1 cellular context compared by ENCODE assay signal in genomic region chr12:46357438-46358324, GRCh38.
A peak's percentile ranks its signal among the peaks of the same experiment; 100 is the strongest.
TF ChIP-seq lines count a peak whose summit lies in the region.

No MANE protein-coding gene starts in this region.

TF ChIP-seq in HepG2, 621 proteins besides CTCF, POLR2A, EP300 and RAD21 (continued from another document and continues in another):
- TF ChIP-seq MLXIP (CRISPR knock-in tag; IDR thresholded peaks at IDR 0.05; ENCODE audit: borderline replicate concordance) = no peak; the same call in 1 of the 2 replicates
- TF ChIP-seq KDM4B (CRISPR knock-in tag; IDR thresholded peaks at IDR 0.05) = peak; percentile 89
- 0 out of 2 replicates have a peak, but pooled peaks have one; percentile 38 for TF ChIP-seq XBP1 (CRISPR knock-in tag; IDR thresholded peaks at IDR 0.05)
- peak; percentile 28; the same call in 1 of the 2 replicates for TF ChIP-seq FOSL2 (CRISPR knock-in tag; IDR thresholded peaks at IDR 0.05)
- no peak for TF ChIP-seq GPN1 (CRISPR knock-in tag; IDR thresholded peaks at IDR 0.05; ENCODE audit: borderline replicate concordance)
- TF ChIP-seq CENPBD1 (CRISPR knock-in tag; IDR thresholded peaks at IDR 0.05; ENCODE audit: borderline replicate concordance, low read depth) = peak; percentile 60; the same call in 1 of the 2 replicates
- TF ChIP-seq TGIF2 (CRISPR knock-in tag; IDR thresholded peaks at IDR 0.05) = no peak
- TF ChIP-seq ZNF547 (CRISPR knock-in tag; IDR thresholded peaks at IDR 0.05) = peak; percentile 75; the same call in 1 of the 2 replicates
- TF ChIP-seq ZNF567 (CRISPR knock-in tag; IDR thresholded peaks at IDR 0.05; ENCODE audit: borderline replicate concordance) = 0 out of 2 replicates have a peak, but pooled peaks have one; percentile 37
- TF ChIP-seq HOMEZ (CRISPR knock-in tag; IDR thresholded peaks at IDR 0.05; ENCODE audit: low read depth) = no peak
- peak; percentile 76; the same call in 1 of the 2 replicates for TF ChIP-seq POGK (CRISPR knock-in tag; conservative IDR thresholded peaks at IDR 0.05)
- peak; percentile 23 for TF ChIP-seq PRDM15 (CRISPR knock-in tag; IDR thresholded peaks at IDR 0.05)
- no peak for TF ChIP-seq ZNF414 (CRISPR knock-in tag; IDR thresholded peaks at IDR 0.05)
- TF ChIP-seq ZNF777 (CRISPR knock-in tag; IDR thresholded peaks at IDR 0.05) = no peak; the same call in 1 of the 2 replicates
- TF ChIP-seq RXRB (CRISPR knock-in tag; IDR thresholded peaks at IDR 0.05; ENCODE audit: borderline replicate concordance) = peak; percentile 19
- no peak for TF ChIP-seq ZNF207 (IDR thresholded peaks at IDR 0.05; ENCODE audit: borderline replicate concordance)
- TF ChIP-seq ZSCAN9 (CRISPR knock-in tag; IDR thresholded peaks at IDR 0.05; ENCODE audit: borderline replicate concordance) = peak; percentile 79
- TF ChIP-seq ZBTB25 (CRISPR knock-in tag; IDR thresholded peaks at IDR 0.05) = peak; percentile 82
- TF ChIP-seq ATF2 (CRISPR knock-in tag; IDR thresholded peaks at IDR 0.05) = no peak; the same call in 1 of the 2 replicates
- TF ChIP-seq ZNF878 (CRISPR knock-in tag; IDR thresholded peaks at IDR 0.05) = peak; percentile 88
- TF ChIP-seq ZSCAN12 (CRISPR knock-in tag; IDR thresholded peaks at IDR 0.05) = 0 out of 2 replicates have a peak, but pooled peaks have one; percentile 46
- TF ChIP-seq NRL (CRISPR knock-in tag; IDR thresholded peaks at IDR 0.05; ENCODE audit: borderline replicate concordance) = no peak
- no peak for TF ChIP-seq ZNF18 (CRISPR knock-in tag; IDR thresholded peaks at IDR 0.05; ENCODE audit: insufficient replicate concordance)
- TF ChIP-seq TAF1 (CRISPR knock-in tag; IDR thresholded peaks at IDR 0.05) = no peak; the same call in 1 of the 2 replicates
- TF ChIP-seq AFF4 (CRISPR knock-in tag; IDR thresholded peaks at IDR 0.05) = peak; percentile 98
- TF ChIP-seq FOXO4 (CRISPR knock-in tag; conservative IDR thresholded peaks at IDR 0.05) = no peak
- no peak for TF ChIP-seq ZNF720 (CRISPR knock-in tag; IDR thresholded peaks at IDR 0.05)
- TF ChIP-seq ZNF781 (CRISPR knock-in tag; IDR thresholded peaks at IDR 0.05; ENCODE audit: borderline replicate concordance, not compliant biosample characterization) = peak; percentile 91
- peak; percentile 65 for TF ChIP-seq FOXA3 (CRISPR knock-in tag; IDR thresholded peaks at IDR 0.05)
- peak; percentile 40; the same call in 1 of the 2 replicates for TF ChIP-seq TBX2 (CRISPR knock-in tag; IDR thresholded peaks at IDR 0.05; ENCODE audit: borderline replicate concordance)
